8 cellular contexts compared by ENCODE assay signal in the genomic region with DNA sequence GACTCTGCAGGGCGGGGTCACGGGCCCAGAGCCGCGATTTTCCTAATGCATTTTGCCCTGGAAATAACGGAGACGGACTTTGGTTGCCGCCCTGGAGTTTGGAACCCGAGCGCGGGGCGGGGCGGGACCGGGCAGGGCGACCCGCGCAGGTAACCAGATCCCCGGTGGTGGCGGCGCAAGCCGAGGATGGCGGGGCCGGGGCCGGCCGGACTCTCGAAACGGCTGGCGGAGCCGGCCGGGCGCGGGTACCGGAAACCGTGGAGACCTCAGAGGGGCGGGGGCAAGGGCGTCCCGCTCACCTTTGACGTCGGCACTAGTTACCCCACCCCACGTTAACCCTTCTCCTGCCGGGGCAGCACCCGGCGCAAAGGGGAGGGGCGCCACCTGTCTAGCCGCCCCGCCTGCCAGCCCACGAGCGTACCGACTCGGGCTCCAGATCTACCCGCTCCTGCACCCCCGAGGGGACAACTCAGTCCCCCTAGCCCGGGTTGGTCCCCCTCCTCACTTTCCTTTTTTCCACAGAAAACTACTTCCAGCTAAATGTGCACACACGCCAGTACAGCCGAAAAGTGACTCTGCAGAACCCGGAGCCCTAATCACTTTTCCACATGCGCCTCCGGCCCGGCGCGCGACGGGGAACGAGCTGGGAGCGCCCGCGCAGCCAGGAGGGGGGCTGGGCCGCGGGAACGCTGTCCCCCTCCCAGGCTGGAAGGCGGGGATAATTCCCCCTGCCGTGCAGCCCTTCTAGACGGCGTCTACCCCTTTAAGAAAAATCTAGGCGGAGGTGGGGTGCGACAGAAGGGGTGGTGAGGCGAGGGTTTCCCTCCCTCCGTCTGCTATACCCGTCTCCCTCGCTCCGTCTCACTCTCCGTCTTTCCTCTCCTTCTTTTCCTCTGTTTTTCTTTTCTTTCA. TPM values are rescaled to one million over a fixed set of nuclear protein-coding genes. Genes with fewer than 3 reads are reported as not detected.
DNase-seq lines count a peak whose midpoint lies in the region; ATAC-seq lines count a peak whose summit lies in the region.

No MANE protein-coding gene starts in this region.

- no peaks in the 10 kb centered on the region for H3K9me3 Mint-ChIP-seq in activated CD4-positive, alpha-beta T cell treated with anti-CD3 and anti-CD28 coated beads for 36 hours (ENCODE audit: low read depth)

- intact Hi-C loops in activated CD4-positive, alpha-beta T cell treated with anti-CD3 and anti-CD28 coated beads for 36 hours (cut with DNase I, micrococcal nuclease): loop anchor here (5.0 to 10.0 kb wide), 7 partner anchors 432 to 1150 kb away; a partner anchor contains a TSS

- peaks cover 33% of the 10 kb centered on the region for H3K4me1 ChIP-seq in effector memory CD4-positive, alpha-beta T cell (ENCODE audit: control insufficient read depth, insufficient read depth, low read length, poor library complexity, severe bottlenecking)
- peaks cover 58% of the 10 kb centered on the region for H3K4me1 ChIP-seq in muscle layer of colon (ENCODE audit: insufficient read depth, low read length)

- peak overlapping the region; percentile 49 for H3K4me3 Mint-ChIP-seq in activated CD4-positive, alpha-beta T cell treated with anti-CD3 and anti-CD28 coated beads for 36 hours

- H3K36me3 Mint-ChIP-seq in activated CD4-positive, alpha-beta T cell treated with anti-CD3 and anti-CD28 coated beads for 36 hours (ENCODE audit: low read depth): no peaks in the 10 kb centered on the region

- peak overlapping the region; percentile 44 for H3K4me3 ChIP-seq in effector memory CD4-positive, alpha-beta T cell (ENCODE audit: insufficient read depth, low read depth, low read length, poor library complexity, severe bottlenecking)
- H3K4me3 ChIP-seq in muscle layer of colon (ENCODE audit: low read depth in 1 of 2, low read length in 2 of 2): peak overlapping the region; percentile 41 to 45

- H3K27ac Mint-ChIP-seq in activated CD4-positive, alpha-beta T cell treated with anti-CD3 and anti-CD28 coated beads for 36 hours: no peak overlapping the region

- no peak overlapping the region for H3K9ac ChIP-seq in muscle layer of colon (ENCODE audit: low read length)

- ATAC-seq in activated CD4-positive, alpha-beta T cell treated with anti-CD3 and anti-CD28 coated beads for 36 hours: no peak
- no peak for ATAC-seq in HG02938 (IDR thresholded peaks at IDR 0.05; ENCODE audit: unreplicated experiment)
- no peak for ATAC-seq in HG02973 (IDR thresholded peaks at IDR 0.05; ENCODE audit: unreplicated experiment)

- CTCF ChIA-PET in activated CD4-positive, alpha-beta T cell treated with anti-CD3 and anti-CD28 coated beads for 36 hours (lab: Charles Lee): no interaction called here

- no peaks in the 10 kb centered on the region for H3K9me3 ChIP-seq in effector memory CD4-positive, alpha-beta T cell (ENCODE audit: control insufficient read depth, low read length)
- H3K9me3 ChIP-seq in muscle layer of colon (ENCODE audit: low read length): peaks cover 3% of the 10 kb centered on the region

- peaks cover 53% of the 10 kb centered on the region for H3K27me3 Mint-ChIP-seq in activated CD4-positive, alpha-beta T cell treated with anti-CD3 and anti-CD28 coated beads for 36 hours

- H3K4me1 Mint-ChIP-seq in activated CD4-positive, alpha-beta T cell treated with anti-CD3 and anti-CD28 coated beads for 36 hours: peaks cover 40% of the 10 kb centered on the region

- peaks cover 41% of the 10 kb centered on the region for H3K27me3 ChIP-seq in effector memory CD4-positive, alpha-beta T cell (replicated peaks; ENCODE audit: control insufficient read depth, insufficient read depth, low read length, poor library complexity, severe bottlenecking)
- H3K27me3 ChIP-seq in muscle layer of colon (ENCODE audit: control insufficient read depth in 1 of 2, insufficient read depth in 2 of 2, low read length in 2 of 2): peaks cover 37 to 56% of the 10 kb centered on the region in 2 donors

- DNase-seq in activated CD4-positive, alpha-beta T cell treated with anti-CD3 and anti-CD28 coated beads for 36 hours: peak; percentile 28
- no peak for DNase-seq in activated CD4-positive, alpha-beta T cell treated with anti-CD3 and anti-CD28 coated beads, Interleukin-2, amount 50 U/mL, for 1 hour
- DNase-seq in RPMI7951 (ENCODE audit: low read depth) (peak; percentile 54), DMS114 treated with DMSO at 0.1 percent for 48 hours (lab: John Stamatoyannopoulos, UW; ENCODE audit: unreplicated experiment) (no peak)
- no peak for DNase-seq in effector memory CD4-positive, alpha-beta T cell

- H3K27ac ChIP-seq in effector memory CD4-positive, alpha-beta T cell (ENCODE audit: insufficient read depth, low read length, poor library complexity, severe bottlenecking): no peak overlapping the region
- H3K27ac ChIP-seq in muscle layer of colon (ENCODE audit: low read depth, low read length): no peak overlapping the region

- POLR2A ChIA-PET in activated CD4-positive, alpha-beta T cell treated with anti-CD3 and anti-CD28 coated beads for 36 hours (lab: Charles Lee): no interaction called here

- H3K36me3 ChIP-seq in effector memory CD4-positive, alpha-beta T cell (ENCODE audit: control insufficient read depth, insufficient read depth, low read length): no peaks in the 10 kb centered on the region
- no peaks in the 10 kb centered on the region for H3K36me3 ChIP-seq in muscle layer of colon (ENCODE audit: insufficient read depth, low read length)

RNA-seq across cellular contexts. Expression of a gene that starts 2.7 kb away (rescaled TPM):
- total RNA-seq in activated CD4-positive, alpha-beta T cell treated with anti-CD3 and anti-CD28 coated beads for 36 hours: not detected
- total RNA-seq in RPMI7951 (2014; rRNA removed; shearing (Covaris generic)): 3.5 and 4.3 TPM in 2 replicates

Comparison
In these comparisons a context has a peak if more than half of its experiments do, and no peak if none do; other contexts are left out.
1. DNase-seq: peak in activated CD4-positive, alpha-beta T cell treated with anti-CD3 and anti-CD28 coated beads for 36 hours (single experiment) and RPMI7951 (single experiment); none in activated CD4-positive, alpha-beta T cell treated with anti-CD3 and anti-CD28 coated beads, Interleukin-2, amount 50 U/mL, for 1 hour (single experiment), effector memory CD4-positive, alpha-beta T cell (0 of 3) and DMS114 treated with DMSO at 0.1 percent for 48 hours (single experiment).